12 cellular contexts compared by ENCODE assay signal in genomic region chr11:83195649-83196048, GRCh38. TPM values are rescaled to one million over a fixed set of nuclear protein-coding genes. Genes with fewer than 3 reads are reported as not detected.
A peak's percentile ranks its signal among the peaks of the same experiment; 100 is the strongest.
DNase-seq lines count a peak whose midpoint lies in the region; ATAC-seq, FAIRE-seq and TF ChIP-seq lines count a peak whose summit lies in the region.
"Had no signal": no experiment of that assay in that cellular context is flagged by ENCODE, and none has a peak within 500 bp of the region (broad histone marks: within the 10 kb centered on the region; RNA-seq: fewer than 3 reads in every experiment).

No MANE protein-coding gene starts in this region.

- H3K9ac ChIP-seq in keratinocyte (ENCODE audit: control insufficient read depth, extremely low read depth, insufficient read depth, low read length) = no peak overlapping the region

- H3K27ac ChIP-seq in keratinocyte (ENCODE audit: control insufficient read depth, insufficient read depth, low read length) (no peak overlapping the region), tibial artery (peak overlapping the region; percentile 83 to 89), WERI-Rb-1 (no peak overlapping the region)

- no peaks in the 10 kb centered on the region for H4K20me1 ChIP-seq in keratinocyte (ENCODE audit: control insufficient read depth, extremely low read depth, insufficient read depth, low read length)

- no peaks in the 10 kb centered on the region for H3K9me1 ChIP-seq in keratinocyte (ENCODE audit: control insufficient read depth, extremely low read depth, insufficient read depth, low read length)

- H3K27ac Mint-ChIP-seq in activated naive CD4-positive, alpha-beta T cell treated with anti-CD3 and anti-CD28 coated beads, Interleukin-2, amount 50 U/mL, for 24 hours = peak overlapping the region; percentile 53
- H3K27ac Mint-ChIP-seq in activated naive CD4-positive, alpha-beta T cell treated with anti-CD3 and anti-CD28 coated beads, Interleukin-2, amount 50 U/mL, for 72 hours = peak overlapping the region in 1 of 2 donors; percentile 22
- no peak overlapping the region for H3K27ac Mint-ChIP-seq in activated T-helper 2 cell treated with anti-CD3 and anti-CD28 coated beads, Interferon-gamma antibody, Interleukin-2, Interleukin-4, amounts not matched to agents 10 μg/mL and 5 μg/mL and 100 μg/mL, durations not matched to agents 14 hours and 24 hours and 36 hours

- no peak for ATAC-seq in activated naive CD4-positive, alpha-beta T cell treated with anti-CD3 and anti-CD28 coated beads, Interleukin-2, amount 50 U/mL, for 72 hours

- TF ChIP-seq CTCF in keratinocyte (optimal IDR thresholded peaks at IDR 0.05 in 1 of 3, IDR thresholded peaks at IDR 0.05 in 1 of 3, conservative IDR thresholded peaks at IDR 0.05 in 1 of 3; ENCODE audit: extremely low read depth in 1 of 3, insufficient read depth in 2 of 3, low read length in 3 of 3) (no peak), tibial artery (IDR thresholded peaks at IDR 0.05) (no peak), WERI-Rb-1 (IDR thresholded peaks at IDR 0.05; ENCODE audit: low read depth, low read length) (no peak)

- intact Hi-C loops in activated T-helper 2 cell treated with anti-CD3 and anti-CD28 coated beads, Interferon-gamma antibody, Interleukin-2, Interleukin-4, amounts not matched to agents 10 μg/mL and 5 μg/mL and 100 μg/mL, durations not matched to agents 14 hours and 24 hours and 36 hours (cut with micrococcal nuclease) = loop anchor here (2.0 kb wide), 1 partner anchor 55 kb away; no protein-coding TSS in a partner anchor
- intact Hi-C loops in tibial artery (cut with DNase I; ENCODE audit: low total_unique reads) = loop anchor here (10.0 kb wide), 2 partner anchors 89 to 291 kb away; partner anchors contain the start of genes CCDC90B, DDIAS and PRCP

- H2AFZ ChIP-seq in keratinocyte (ENCODE audit: control insufficient read depth, low read length) = peak overlapping the region; percentile 51

- H3K4me3 ChIP-seq in keratinocyte (ENCODE audit: control insufficient read depth in 2 of 3, extremely low read depth in 1 of 3, insufficient read depth in 2 of 3, low read depth in 1 of 3, low read length in 3 of 3) (no peak overlapping the region), tibial artery (peak overlapping the region; percentile 75 to 81), WERI-Rb-1 (ENCODE audit: low read depth, low read length) (no peak overlapping the region)

- H3K4me2 ChIP-seq in keratinocyte (ENCODE audit: control insufficient read depth, extremely low read depth, insufficient read depth, low read depth, low read length) = peak overlapping the region; percentile 78

- no peaks in the 10 kb centered on the region for H3K27me3 Mint-ChIP-seq in activated naive CD4-positive, alpha-beta T cell treated with anti-CD3 and anti-CD28 coated beads, Interleukin-2, amount 50 U/mL, for 24 hours
- no peaks in the 10 kb centered on the region for H3K27me3 Mint-ChIP-seq in activated T-helper 2 cell treated with anti-CD3 and anti-CD28 coated beads, Interferon-gamma antibody, Interleukin-2, Interleukin-4, amounts not matched to agents 10 μg/mL and 5 μg/mL and 100 μg/mL, durations not matched to agents 14 hours and 24 hours and 36 hours (ENCODE audit: low read depth)

- H3K79me2 ChIP-seq in keratinocyte (ENCODE audit: control insufficient read depth, insufficient read depth, low read length) = peaks cover 23% of the 10 kb centered on the region

- H3K36me3 ChIP-seq in keratinocyte (ENCODE audit: control insufficient read depth in 2 of 2, extremely low read depth in 1 of 2, insufficient read depth in 2 of 2, low read length in 2 of 2) (peaks cover 9 to 15% of the 10 kb centered on the region in 2 experiments), tibial artery (peaks cover 9 to 30% (median 12%) of the 10 kb centered on the region in 3 donors), WERI-Rb-1 (peaks cover 17% of the 10 kb centered on the region)

- H3K27me3 ChIP-seq in keratinocyte (ENCODE audit: control insufficient read depth, extremely low read depth, insufficient read depth, low read length) (no peaks in the 10 kb centered on the region), tibial artery (no peaks in the 10 kb centered on the region), WERI-Rb-1 (ENCODE audit: insufficient read depth, low read depth, severe bottlenecking) (no peaks in the 10 kb centered on the region)
- H3K27me3 ChIP-seq: vagina had no signal

- peaks cover 52% of the 10 kb centered on the region for H3K4me1 Mint-ChIP-seq in activated naive CD4-positive, alpha-beta T cell treated with anti-CD3 and anti-CD28 coated beads, Interleukin-2, amount 50 U/mL, for 24 hours
- H3K4me1 Mint-ChIP-seq in activated T-helper 2 cell treated with anti-CD3 and anti-CD28 coated beads, Interferon-gamma antibody, Interleukin-2, Interleukin-4, amounts not matched to agents 10 μg/mL and 5 μg/mL and 100 μg/mL, durations not matched to agents 14 hours and 24 hours and 36 hours (ENCODE audit: low read depth) = peaks cover 21% of the 10 kb centered on the region

- H3K4me1 ChIP-seq in keratinocyte (ENCODE audit: control insufficient read depth, extremely low read depth, insufficient read depth, low read length) = peaks cover 17% of the 10 kb centered on the region
- H3K4me1 ChIP-seq in tibial artery = peaks cover 0 to 46% (median 34%) of the 10 kb centered on the region in 4 donors

- H3K9me3 Mint-ChIP-seq in activated naive CD4-positive, alpha-beta T cell treated with anti-CD3 and anti-CD28 coated beads, Interleukin-2, amount 50 U/mL, for 24 hours = no peaks in the 10 kb centered on the region
- no peaks in the 10 kb centered on the region for H3K9me3 Mint-ChIP-seq in activated naive CD4-positive, alpha-beta T cell treated with anti-CD3 and anti-CD28 coated beads, Interleukin-2, amount 50 U/mL, for 72 hours
- H3K9me3 Mint-ChIP-seq in activated T-helper 2 cell treated with anti-CD3 and anti-CD28 coated beads, Interferon-gamma antibody, Interleukin-2, Interleukin-4, amounts not matched to agents 10 μg/mL and 5 μg/mL and 100 μg/mL, durations not matched to agents 14 hours and 24 hours and 36 hours = no peaks in the 10 kb centered on the region

- no peak for DNase-seq in activated naive CD4-positive, alpha-beta T cell treated with anti-CD3 and anti-CD28 coated beads, Interleukin-2, amount 50 U/mL, for 72 hours (ENCODE audit: low spot score in 2 of 2)
- no peak for DNase-seq in activated T-helper 2 cell treated with anti-CD3 and anti-CD28 coated beads, Interferon-gamma antibody, Interleukin-2, Interleukin-4, amounts not matched to agents 10 μg/mL and 5 μg/mL and 100 μg/mL, durations not matched to agents 14 hours and 24 hours and 36 hours (ENCODE audit: low spot score)
- DNase-seq in keratinocyte (ENCODE audit: low read depth, low spot score) = no peak
- no peak for DNase-seq in tibial artery
- no peak for DNase-seq in WERI-Rb-1
- no peak for DNase-seq in HK-2 (ENCODE audit: unreplicated experiment)
- DNase-seq in COLO668 (lab: John Stamatoyannopoulos, UW; ENCODE audit: unreplicated experiment) = no peak
- DNase-seq: activated CD8-positive, alpha-beta memory T cell treated with anti-CD3 and anti-CD28 coated beads, Interleukin-2, amount 50 U/mL, for 48 hours; NCI-H526 had no signal

- H3K4me3 Mint-ChIP-seq in activated naive CD4-positive, alpha-beta T cell treated with anti-CD3 and anti-CD28 coated beads, Interleukin-2, amount 50 U/mL, for 24 hours = peak overlapping the region; percentile 100
- peak overlapping the region; percentile 35 for H3K4me3 Mint-ChIP-seq in activated T-helper 2 cell treated with anti-CD3 and anti-CD28 coated beads, Interferon-gamma antibody, Interleukin-2, Interleukin-4, amounts not matched to agents 10 μg/mL and 5 μg/mL and 100 μg/mL, durations not matched to agents 14 hours and 24 hours and 36 hours (ENCODE audit: low read depth)

- H3K36me3 Mint-ChIP-seq in activated naive CD4-positive, alpha-beta T cell treated with anti-CD3 and anti-CD28 coated beads, Interleukin-2, amount 50 U/mL, for 24 hours = peaks cover 17% of the 10 kb centered on the region
- peaks cover 22 to 24% of the 10 kb centered on the region in 2 donors for H3K36me3 Mint-ChIP-seq in activated naive CD4-positive, alpha-beta T cell treated with anti-CD3 and anti-CD28 coated beads, Interleukin-2, amount 50 U/mL, for 72 hours
- H3K36me3 Mint-ChIP-seq in activated T-helper 2 cell treated with anti-CD3 and anti-CD28 coated beads, Interferon-gamma antibody, Interleukin-2, Interleukin-4, amounts not matched to agents 10 μg/mL and 5 μg/mL and 100 μg/mL, durations not matched to agents 14 hours and 24 hours and 36 hours (ENCODE audit: low read depth) = peaks cover 20% of the 10 kb centered on the region

- FAIRE-seq in keratinocyte (lab: Jason Lieb, UNC) = no peak
- FAIRE-seq: H54 had no signal

- dilution Hi-C loops in keratinocyte (cut with MboI; ENCODE audit: extremely low pct_ligation_motif_present, low sequenced_read_pairs) = no loop called here

- H3K9me3 ChIP-seq in keratinocyte (ENCODE audit: control insufficient read depth, low read depth, low read length) (no peaks in the 10 kb centered on the region), tibial artery (no peaks in the 10 kb centered on the region), WERI-Rb-1 (ENCODE audit: severe bottlenecking) (no peaks in the 10 kb centered on the region)
- H3K9me3 ChIP-seq: vagina had no signal

RNA-seq across cellular contexts. Expression of gene ANKRD42, which starts 2.1 kb away (rescaled TPM):
- 1 to 10 TPM; 2.4 to 3.4 TPM for total RNA-seq in activated naive CD4-positive, alpha-beta T cell treated with anti-CD3 and anti-CD28 coated beads, Interleukin-2, amount 50 U/mL, for 72 hours
- 3.7 TPM in 2 replicates for total RNA-seq in activated T-helper 2 cell treated with anti-CD3 and anti-CD28 coated beads, Interferon-gamma antibody, Interleukin-2, Interleukin-4, amounts not matched to agents 10 μg/mL and 5 μg/mL and 100 μg/mL, durations not matched to agents 14 hours and 24 hours and 36 hours
- polyA plus RNA-seq in keratinocyte = 5.0 to 11.0 TPM (median 8.4 TPM) in 3 replicates
- polyA plus RNA-seq in keratinocyte (2011; ENCODE audit: low read depth) = 9.7 TPM
- polyA plus RNA-seq in keratinocyte (2011; cell fraction: cytosol; rRNA removed) = 5.2 and 7.7 TPM in 2 replicates
- polyA plus RNA-seq in keratinocyte (2011; cell fraction: nucleus; rRNA removed) = 9.2 and 12.7 TPM in 2 replicates
- 5.8 and 7.9 TPM in 2 replicates for polyA plus RNA-seq in keratinocyte (2012; ENCODE audit: low replicate concordance)
- 1.9 to 4.9 TPM (median 3.5 TPM) in 3 replicates for polyA minus RNA-seq in keratinocyte
- polyA minus RNA-seq in keratinocyte (2011; cell fraction: cytosol; rRNA and poly(A)+ RNA removed) = 5.9 TPM
- polyA minus RNA-seq in keratinocyte (2011; cell fraction: nucleus; rRNA and poly(A)+ RNA removed) = 5.1 and 10.7 TPM in 2 replicates

RNA-seq across cellular contexts. Expression of gene PCF11, which starts 38.7 kb away (rescaled TPM):
- total RNA-seq in activated naive CD4-positive, alpha-beta T cell treated with anti-CD3 and anti-CD28 coated beads, Interleukin-2, amount 50 U/mL, for 72 hours = 10 to 100 TPM; 50.0 to 63.1 TPM
- total RNA-seq in activated T-helper 2 cell treated with anti-CD3 and anti-CD28 coated beads, Interferon-gamma antibody, Interleukin-2, Interleukin-4, amounts not matched to agents 10 μg/mL and 5 μg/mL and 100 μg/mL, durations not matched to agents 14 hours and 24 hours and 36 hours = 62.9 and 63.0 TPM in 2 replicates
- 16.3 to 32.8 TPM (median 25.8 TPM) in 3 replicates for polyA plus RNA-seq in keratinocyte
- polyA plus RNA-seq in keratinocyte (2011; ENCODE audit: low read depth) = 197 TPM
- 6.4 and 15.7 TPM in 2 replicates for polyA plus RNA-seq in keratinocyte (2011; cell fraction: cytosol; rRNA removed)
- polyA plus RNA-seq in keratinocyte (2011; cell fraction: nucleus; rRNA removed) = 67.5 and 84.3 TPM in 2 replicates
- 9.6 and 34.0 TPM in 2 replicates for polyA plus RNA-seq in keratinocyte (2012; ENCODE audit: low replicate concordance)
- 6.8 to 68.1 TPM (median 18.0 TPM) in 3 replicates for polyA minus RNA-seq in keratinocyte
- polyA minus RNA-seq in keratinocyte (2011; cell fraction: cytosol; rRNA and poly(A)+ RNA removed) = 14.0 TPM
- 27.6 and 45.1 TPM in 2 replicates for polyA minus RNA-seq in keratinocyte (2011; cell fraction: nucleus; rRNA and poly(A)+ RNA removed)

Comparison
In these comparisons a context has a peak if more than half of its experiments do, and no peak if none do; other contexts are left out.
1. H3K27ac ChIP-seq: peak in tibial artery (2 of 2); none in keratinocyte (single experiment) and WERI-Rb-1 (single experiment).
2. H3K4me3 ChIP-seq: peak in tibial artery (2 of 2); none in keratinocyte (0 of 3) and WERI-Rb-1 (single experiment).